Comparison of ENCODE assay signal across 8 cellular contexts in the genomic region with DNA sequence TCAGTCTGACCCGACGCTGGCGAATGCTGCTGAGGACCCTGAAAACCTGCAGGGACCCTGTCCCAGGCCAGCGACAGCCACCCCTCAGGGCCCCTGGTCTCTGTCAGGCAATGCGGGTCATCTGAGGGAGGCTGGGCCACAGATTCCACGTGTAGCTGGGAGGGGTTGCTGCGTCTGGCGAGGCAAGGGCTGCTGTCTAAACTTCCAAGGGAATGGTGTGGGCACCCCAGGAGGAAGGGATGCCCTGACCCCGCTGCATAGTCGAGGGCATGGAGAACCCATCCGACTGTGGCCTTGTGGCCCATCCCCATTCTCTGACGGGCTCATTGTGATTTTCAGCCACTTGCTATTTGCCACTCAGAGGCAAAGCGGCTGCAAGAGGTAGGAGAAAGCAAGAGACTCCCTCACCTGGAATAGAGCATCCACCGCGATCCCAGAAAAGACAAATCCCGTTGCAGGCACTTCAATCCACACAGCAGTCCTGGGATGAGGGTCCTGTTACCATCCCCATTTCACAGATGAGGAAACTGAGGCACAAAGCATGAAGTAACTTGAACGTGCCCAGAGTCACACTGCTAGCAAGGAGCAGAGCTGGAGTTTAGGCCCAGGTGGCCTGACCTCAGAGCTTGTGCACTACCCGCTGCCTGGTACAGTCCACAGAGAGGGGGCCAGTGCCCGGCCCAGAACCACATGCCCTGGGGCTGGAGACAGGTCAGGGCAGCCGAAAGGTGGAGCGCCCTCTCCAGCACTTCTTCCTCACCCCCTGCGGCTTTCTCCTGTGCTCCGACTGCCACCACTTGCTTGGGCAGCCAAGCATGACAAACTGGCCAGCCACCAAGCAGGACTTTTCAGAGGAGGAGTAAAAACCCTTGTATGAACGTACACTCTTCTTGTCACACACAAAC.
DNase-seq lines count a peak whose midpoint lies in the region; ATAC-seq and TF ChIP-seq lines count a peak whose summit lies in the region.

No MANE protein-coding gene starts in this region.

- H3K4me3 Mint-ChIP-seq in activated naive CD8-positive, alpha-beta T cell: peak overlapping the region; percentile 59

- H3K27ac ChIP-seq in foreskin keratinocyte: no peak overlapping the region

- H3K36me3 ChIP-seq in BE2C: no peaks in the 10 kb centered on the region
- H3K36me3 ChIP-seq in mucosa of descending colon (ENCODE audit: low read depth): peaks cover 4% of the 10 kb centered on the region

- no peaks in the 10 kb centered on the region for H3K27me3 Mint-ChIP-seq in activated naive CD8-positive, alpha-beta T cell

- peaks cover 24% of the 10 kb centered on the region for H3K36me3 Mint-ChIP-seq in activated naive CD8-positive, alpha-beta T cell

- DNase-seq in BE2C (peak; percentile 43), mucosa of descending colon (peak in 2 of 3 donors; percentile 50 to 59), RKO (ENCODE audit: low spot score) (no peak), foreskin keratinocyte (no peak), MV-4-11 (lab: John Stamatoyannopoulos, UW) (no peak)

- no peaks in the 10 kb centered on the region for H3K9me3 Mint-ChIP-seq in activated naive CD8-positive, alpha-beta T cell (ENCODE audit: low read depth)

- TF ChIP-seq CTCF in BE2C (IDR thresholded peaks at IDR 0.05; ENCODE audit: low read depth, low read length): no peak
- no peak for TF ChIP-seq CTCF in mucosa of descending colon (IDR thresholded peaks at IDR 0.05)
- TF ChIP-seq CTCF in foreskin keratinocyte (conservative IDR thresholded peaks at IDR 0.05): no peak

- H3K9me3 ChIP-seq in BE2C (no peaks in the 10 kb centered on the region), mucosa of descending colon (no peaks in the 10 kb centered on the region)

- ATAC-seq in mucosa of descending colon (no peak), HG03439 (IDR thresholded peaks at IDR 0.05; ENCODE audit: unreplicated experiment) (no peak), foreskin keratinocyte (no peak)

- H3K4me3 ChIP-seq in BE2C (ENCODE audit: low read depth, low read length) (no peak overlapping the region), mucosa of descending colon (no peak overlapping the region)

- peaks cover 8% of the 10 kb centered on the region for H3K4me1 ChIP-seq in BE2C
- H3K4me1 ChIP-seq in mucosa of descending colon (ENCODE audit: low read depth): peaks cover 84% of the 10 kb centered on the region
- peaks cover 67% of the 10 kb centered on the region for H3K4me1 ChIP-seq in foreskin keratinocyte

- H3K27ac Mint-ChIP-seq in activated naive CD8-positive, alpha-beta T cell: peak overlapping the region; percentile 97

- TF ChIP-seq POLR2A in GM19099 (IDR thresholded peaks at IDR 0.05; ENCODE audit: extremely low read depth, insufficient read length, low read depth): peak; percentile 18

- peaks cover 90% of the 10 kb centered on the region for H3K4me1 Mint-ChIP-seq in activated naive CD8-positive, alpha-beta T cell (ENCODE audit: low read depth)

- H3K27me3 ChIP-seq in BE2C (no peaks in the 10 kb centered on the region), foreskin keratinocyte (no peaks in the 10 kb centered on the region)

- intact Hi-C loops in mucosa of descending colon (cut with DNase I, micrococcal nuclease): loop anchor here (10.0 kb wide), 1 partner anchor 147 kb away; no protein-coding TSS in a partner anchor

Comparison
In these comparisons a context has a peak if more than half of its experiments do, and no peak if none do; other contexts are left out.
1. DNase-seq: peak in BE2C (single experiment) and mucosa of descending colon (2 of 3); none in RKO (single experiment), foreskin keratinocyte (0 of 2) and MV-4-11 (single experiment).